5 cellular contexts compared by ENCODE assay signal in the genomic region with DNA sequence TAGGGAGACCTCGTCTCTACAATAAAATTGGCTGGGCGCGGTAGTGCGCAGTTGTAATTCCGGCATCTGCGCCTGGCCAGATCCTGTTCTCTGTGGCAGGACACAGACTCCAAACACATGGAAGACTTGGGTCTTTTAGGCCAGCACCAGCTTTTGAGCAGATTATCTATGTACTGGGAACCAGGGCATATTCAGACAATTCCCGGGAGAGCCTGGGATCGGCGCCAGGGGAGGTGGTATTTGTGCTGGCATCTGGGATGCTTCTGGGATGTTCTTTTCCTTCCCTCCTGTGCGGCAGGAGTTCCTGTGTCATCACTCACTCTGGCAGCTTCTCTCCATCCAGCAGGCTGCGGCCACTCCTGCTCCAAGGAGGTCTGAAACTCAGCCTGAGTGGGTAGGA. TPM values are rescaled to one million over a fixed set of nuclear protein-coding genes. Genes with fewer than 3 reads are reported as not detected.
"Had no signal": no experiment of that assay in that cellular context is flagged by ENCODE, and none has a peak within 500 bp of the region (broad histone marks: within the 10 kb centered on the region; RNA-seq: fewer than 3 reads in every experiment).

No MANE protein-coding gene starts in this region.

RNA-seq across cellular contexts. Expression of a gene that starts 15.5 kb away (rescaled TPM):
- total RNA-seq: endothelial cell of umbilical vein, esophagus squamous epithelium, foreskin keratinocyte, glomerular endothelial cell, heart left ventricle had no signal
- polyA plus RNA-seq: endothelial cell of umbilical vein, foreskin keratinocyte, heart left ventricle had no signal
